In genomic region chr22:19937616-19938473, GRCh38 we compare ENCODE assay signal across 23 cellular contexts. TPM values are rescaled to one million over a fixed set of nuclear protein-coding genes. Genes with fewer than 3 reads are reported as not detected.
DNase-seq lines count a peak whose midpoint lies in the region; ATAC-seq, FAIRE-seq and TF ChIP-seq lines count a peak whose summit lies in the region.
"Had no signal": no experiment of that assay in that cellular context is flagged by ENCODE, and none has a peak within 500 bp of the region (broad histone marks: within the 10 kb centered on the region; RNA-seq: fewer than 3 reads in every experiment).

No MANE protein-coding gene starts in this region.

- DNase-seq in left cardiac atrium: peak; percentile 10
- no peak for DNase-seq in cardiac septum (ENCODE audit: low spot score)
- DNase-seq in amniotic epithelial cell (ENCODE audit: low read depth): peak; percentile 50
- DNase-seq in HepG2 (ENCODE audit: low spot score): peak; percentile 90
- no peak for DNase-seq in HPDE6-E6E7 (ENCODE audit: extremely low spot score)
- DNase-seq: activated CD4-positive, alpha-beta memory T cell treated with anti-CD3 and anti-CD28 coated beads, Interleukin-2, amount 10 ng/mL, durations not matched to agents 7 days and 5 days; activated T-cell treated with anti-CD3 and anti-CD28 coated beads, Interleukin-2, amount 50 U/mL, for 4 hours; C1 segment of cervical spinal cord; DMS 273 treated with DMSO at 0.1 percent for 48 hours; gastrocnemius medialis; HFFc6; kidney; NCI-H2081 treated with DMSO at 0.1 percent for 48 hours; NCI-H446 treated with DMSO at 0.1 percent for 48 hours; OCI-M1; SHP77; stimulated activated CD4-positive, alpha-beta T cell treated with anti-CD3 and anti-CD28 coated beads, Interleukin-2, amount 100 ng/mL, for 48 hours; WERI-Rb-1 had no signal

- H3K4me1 ChIP-seq in HepG2 (ENCODE audit: insufficient read depth, low read length): peaks cover 63% of the 10 kb centered on the region

- TF ChIP-seq RAD21 in HepG2 (CRISPR knock-in tag; IDR thresholded peaks at IDR 0.05): no peak

- H3K9me3 ChIP-seq in HepG2 (ENCODE audit: low read length): no peaks in the 10 kb centered on the region
- H3K9me3 ChIP-seq: gastrocnemius medialis had no signal

- 14% methylated on average over 11 of the region's 16 CpGs for WGBS in HepG2 (ENCODE audit: low lambda C conversion rate)

- no peaks in the 10 kb centered on the region; a peak in 1 of 5 replicates for H3K36me3 ChIP-seq in HepG2 (replicated peaks in 1 of 2; ENCODE audit: control insufficient read depth in 1 of 2, insufficient read depth in 2 of 2, low read length in 2 of 2)
- H3K36me3 ChIP-seq: gastrocnemius medialis, WERI-Rb-1 had no signal

- H3K4me2 ChIP-seq in HepG2 (ENCODE audit: low read depth, low read length): peak overlapping the region; percentile 70

- peak in 1 of 2 experiments; percentile 22; a peak in 1 of 4 replicates for TF ChIP-seq POLR2A in HepG2 (IDR thresholded peaks at IDR 0.05; ENCODE audit: insufficient read depth in 1 of 2, low read depth in 2 of 2, low read length in 2 of 2)

- H4K20me1 ChIP-seq in HepG2 (ENCODE audit: insufficient read depth, low read length): no peaks in the 10 kb centered on the region

- in situ Hi-C loops in HepG2 (cut with HindIII; ENCODE audit: extremely low pct_ligation_motif_present, low pct_unique_long_range_greater_than_20kb): no loop called here

- H3K27me3 ChIP-seq in HepG2 (ENCODE audit: control insufficient read depth in 1 of 2, insufficient read depth in 2 of 2, low read length in 2 of 2): no peaks in the 10 kb centered on the region; a peak in 1 of 5 replicates
- H3K27me3 ChIP-seq: gastrocnemius medialis had no signal

- TF ChIP-seq CTCF in HepG2 (CRISPR knock-in tag; IDR thresholded peaks at IDR 0.05): no peak

- intact Hi-C loops in left cardiac atrium (cut with DNase I) (no loop called here), cardiac septum (cut with DNase I) (no loop called here), HepG2 (cut with micrococcal nuclease; ENCODE audit: unreplicated experiment) (no loop called here)

- ATAC-seq in left cardiac atrium (no peak), HepG2 (peak; percentile 17; the same call in 2 of the 3 replicates), GM21717 (IDR thresholded peaks at IDR 0.05; ENCODE audit: unreplicated experiment) (no peak), GM19467 (IDR thresholded peaks at IDR 0.05; ENCODE audit: unreplicated experiment) (no peak), HG03521 (IDR thresholded peaks at IDR 0.05; ENCODE audit: unreplicated experiment) (no peak)
- ATAC-seq: activated T-cell treated with anti-CD3 and anti-CD28 coated beads, Interleukin-2, amount 50 U/mL, for 4 hours; gastrocnemius medialis; natural killer cell treated with Interleukin-12 subunit alpha and Interleukin-12 subunit beta and Interleukin-15 and Interleukin-18, amount 100 ng/mL, for 72 hours had no signal

- CTCF ChIA-PET in HepG2 (lab: Yijun Ruan, JAX; ENCODE audit: low intra/inter-chr PET ratio, low total read pairs): no interaction called here

- H3K4me3 ChIP-seq in HepG2 (replicated peaks in 1 of 3; ENCODE audit: insufficient read depth in 1 of 3, low read depth in 2 of 3, low read length in 3 of 3): peak overlapping the region; percentile 18 to 35 (median 26); a peak in 4 of 6 replicates
- H3K4me3 ChIP-seq: gastrocnemius medialis had no signal

- POLR2A ChIA-PET in HepG2 (lab: Yijun Ruan, JAX): no interaction called here

- no TSS peak for BruUV-seq in HepG2 (replicated peaks; lab: Mats Ljungman, UMichigan)

- no peak overlapping the region for H2AFZ ChIP-seq in HepG2 (ENCODE audit: low read length)

- peak overlapping the region; percentile 65 for H3K27ac ChIP-seq in HepG2 (ENCODE audit: extremely low read length, insufficient read depth, low read length)
- H3K27ac ChIP-seq: gastrocnemius medialis, WERI-Rb-1 had no signal

- peak overlapping the region; percentile 42 for H3K9ac ChIP-seq in HepG2 (ENCODE audit: insufficient read depth, low read depth, low read length)

- peak in 1 of 2 experiments; percentile 65; a peak in 1 of 4 replicates for TF ChIP-seq EP300 in HepG2 (IDR thresholded peaks at IDR 0.05; ENCODE audit: low read depth in 2 of 2, low read length in 2 of 2)
- TF ChIP-seq EP300 in HepG2 (CRISPR knock-in tag; IDR thresholded peaks at IDR 0.05; ENCODE audit: borderline replicate concordance): peak; percentile 33; the same call in 1 of the 2 replicates

- peaks cover 26% of the 10 kb centered on the region for H3K79me2 ChIP-seq in HepG2 (ENCODE audit: insufficient read depth, low read length)

- no peak for FAIRE-seq in HepG2 (lab: Jason Lieb, UNC)
- FAIRE-seq: GM12892, kidney had no signal

TF ChIP-seq in HepG2, 621 proteins besides CTCF, POLR2A, EP300 and RAD21 (continues in another document):
- TF ChIP-seq MYPOP (CRISPR knock-in tag; IDR thresholded peaks at IDR 0.05): no peak
- no peak for TF ChIP-seq MAX (IDR thresholded peaks at IDR 0.05)
- TF ChIP-seq NFATC3 (CRISPR knock-in tag; IDR thresholded peaks at IDR 0.05): no peak
- no peak for TF ChIP-seq MAF1 (CRISPR knock-in tag; IDR thresholded peaks at IDR 0.05; ENCODE audit: borderline replicate concordance)
- TF ChIP-seq NBN (conservative IDR thresholded peaks at IDR 0.05): no peak
- TF ChIP-seq HDAC1 (CRISPR knock-in tag; IDR thresholded peaks at IDR 0.05): peak; percentile 31; the same call in 1 of the 2 replicates
- no peak for TF ChIP-seq ATF1 (CRISPR knock-in tag; IDR thresholded peaks at IDR 0.05)
- peak; percentile 82 for TF ChIP-seq CEBPG (CRISPR knock-in tag; IDR thresholded peaks at IDR 0.05)
- TF ChIP-seq SSRP1 (CRISPR knock-in tag; IDR thresholded peaks at IDR 0.05): peak; percentile 64; the same call in 1 of the 2 replicates

RNA-seq across cellular contexts. Expression of gene COMT, which starts 3.7 kb away (rescaled TPM):
- total RNA-seq in left cardiac atrium: 100 to 1,000 TPM; 101 to 103 TPM
- 97.1 TPM for total RNA-seq in cardiac septum
- total RNA-seq in HepG2 (2016; rRNA removed; fragmentation: Illumina TruSeq; extraction: Trizol): 144 and 162 TPM in 2 replicates
- total RNA-seq in HepG2 (2016; cell fraction: cytosol; rRNA removed; fragmentation: Illumina TruSeq; extraction: Trizol; ENCODE audit: low read depth): 44.0 and 61.5 TPM in 2 replicates
- 127 and 167 TPM in 2 replicates for total RNA-seq in HepG2 (2016; cell fraction: insoluble cytoplasmic fraction; rRNA removed; fragmentation: Illumina TruSeq; extraction: Trizol)
- 60.4 and 90.3 TPM in 2 replicates for total RNA-seq in HepG2 (2016; cell fraction: membrane; rRNA removed; fragmentation: Illumina TruSeq; extraction: Trizol)
- 92.2 and 95.4 TPM in 2 replicates for total RNA-seq in HepG2 (2016; cell fraction: nucleus; rRNA removed; fragmentation: Illumina TruSeq; extraction: Trizol)
- polyA plus RNA-seq in HepG2 (2011; rRNA removed): 156 and 194 TPM in 2 replicates
- polyA plus RNA-seq in HepG2 (2011; cell fraction: cytosol; rRNA removed): 185 and 260 TPM in 2 replicates
- 192 TPM in 2 replicates for polyA plus RNA-seq in HepG2 (2011; cell fraction: nucleus; rRNA removed)
- 90.6 and 123 TPM in 2 replicates for polyA plus RNA-seq in HepG2 (2012)
- 59.9 and 87.6 TPM in 2 replicates for polyA plus RNA-seq in HepG2 (2016; cell fraction: cytosol; fragmentation: Illumina TruSeq; extraction: Trizol; ENCODE audit: low read depth)
- 139 and 159 TPM in 2 replicates for polyA plus RNA-seq in HepG2 (2016; cell fraction: insoluble cytoplasmic fraction; fragmentation: Illumina TruSeq; extraction: Trizol; ENCODE audit: low read depth)
- polyA plus RNA-seq in HepG2 (2016; cell fraction: membrane; fragmentation: Illumina TruSeq; extraction: Trizol; ENCODE audit: low read depth): 62.3 and 85.6 TPM in 2 replicates
- polyA plus RNA-seq in HepG2 (2016; cell fraction: nucleus; fragmentation: Illumina TruSeq; extraction: Trizol; ENCODE audit: insufficient read depth, low read depth): 155 and 158 TPM in 2 replicates
- 32.2 and 191 TPM in 2 replicates for polyA minus RNA-seq in HepG2 (2011; rRNA and poly(A)+ RNA removed; ENCODE audit: low replicate concordance)
- polyA minus RNA-seq in HepG2 (2011; cell fraction: cytosol; rRNA and poly(A)+ RNA removed): 76.6 and 84.9 TPM in 2 replicates
- 33.6 and 36.1 TPM in 2 replicates for polyA minus RNA-seq in HepG2 (2011; cell fraction: nucleus; rRNA and poly(A)+ RNA removed)

RNA-seq across cellular contexts. Expression of gene TXNRD2, which starts 3.8 kb away (rescaled TPM):
- total RNA-seq in left cardiac atrium (10 to 100 TPM; 22.7 to 29.6 TPM), cardiac septum (33.3 TPM), HepG2 (2016; rRNA removed; fragmentation: Illumina TruSeq; extraction: Trizol) (16.4 and 18.6 TPM in 2 replicates)
- total RNA-seq in HepG2 (2016; cell fraction: cytosol; rRNA removed; fragmentation: Illumina TruSeq; extraction: Trizol; ENCODE audit: low read depth): 4.6 and 5.3 TPM in 2 replicates
- 16.6 and 20.5 TPM in 2 replicates for total RNA-seq in HepG2 (2016; cell fraction: insoluble cytoplasmic fraction; rRNA removed; fragmentation: Illumina TruSeq; extraction: Trizol)
- 7.4 and 8.1 TPM in 2 replicates for total RNA-seq in HepG2 (2016; cell fraction: membrane; rRNA removed; fragmentation: Illumina TruSeq; extraction: Trizol)
- 17.3 and 19.7 TPM in 2 replicates for total RNA-seq in HepG2 (2016; cell fraction: nucleus; rRNA removed; fragmentation: Illumina TruSeq; extraction: Trizol)
- polyA plus RNA-seq in HepG2 (2011; rRNA removed): 17.5 and 23.4 TPM in 2 replicates
- 11.8 and 19.6 TPM in 2 replicates for polyA plus RNA-seq in HepG2 (2011; cell fraction: cytosol; rRNA removed)
- polyA plus RNA-seq in HepG2 (2011; cell fraction: nucleus; rRNA removed): 74.7 and 94.3 TPM in 2 replicates
- polyA plus RNA-seq in HepG2 (2012): 11.2 and 13.2 TPM in 2 replicates
- 3.6 and 4.0 TPM in 2 replicates for polyA plus RNA-seq in HepG2 (2016; cell fraction: cytosol; fragmentation: Illumina TruSeq; extraction: Trizol; ENCODE audit: low read depth)
- polyA plus RNA-seq in HepG2 (2016; cell fraction: insoluble cytoplasmic fraction; fragmentation: Illumina TruSeq; extraction: Trizol; ENCODE audit: low read depth): 17.8 and 20.1 TPM in 2 replicates
- 5.9 and 6.5 TPM in 2 replicates for polyA plus RNA-seq in HepG2 (2016; cell fraction: membrane; fragmentation: Illumina TruSeq; extraction: Trizol; ENCODE audit: low read depth)
- polyA plus RNA-seq in HepG2 (2016; cell fraction: nucleus; fragmentation: Illumina TruSeq; extraction: Trizol; ENCODE audit: insufficient read depth, low read depth): 34.4 and 34.7 TPM in 2 replicates
- polyA minus RNA-seq in HepG2 (2011; rRNA and poly(A)+ RNA removed; ENCODE audit: low replicate concordance): 28.2 and 29.9 TPM in 2 replicates
- polyA minus RNA-seq in HepG2 (2011; cell fraction: cytosol; rRNA and poly(A)+ RNA removed): 10.6 and 12.9 TPM in 2 replicates
- polyA minus RNA-seq in HepG2 (2011; cell fraction: nucleus; rRNA and poly(A)+ RNA removed): 24.5 and 27.3 TPM in 2 replicates

Comparison
In these comparisons a context has a peak if more than half of its experiments do, and no peak if none do; other contexts are left out.
1. DNase-seq: peak in left cardiac atrium (single experiment), amniotic epithelial cell (single experiment) and HepG2 (single experiment); none in cardiac septum (single experiment) and HPDE6-E6E7 (single experiment).